Comparison of ENCODE assay signal across 7 cellular contexts in the genomic region with DNA sequence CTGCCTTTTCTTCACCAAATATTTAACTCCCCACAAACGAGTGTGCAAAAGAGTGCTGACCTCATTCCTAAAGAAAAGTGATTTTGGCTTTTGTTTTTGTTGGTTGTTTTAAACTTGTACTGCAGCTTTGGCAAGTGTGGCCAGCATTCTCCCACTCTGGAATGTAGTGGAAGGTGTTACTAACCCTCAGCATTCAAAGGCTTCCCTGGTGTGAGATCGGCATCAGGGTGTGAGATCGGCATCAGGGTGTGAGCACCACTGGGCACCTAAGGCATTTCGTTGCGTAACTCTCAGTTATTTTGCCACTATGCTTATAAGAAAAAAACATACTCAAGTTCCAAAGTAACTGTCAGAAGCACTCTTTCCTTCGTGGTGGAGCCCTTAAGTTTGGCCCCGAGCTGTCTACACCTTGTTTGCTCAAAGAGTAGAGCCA. TPM values are rescaled to one million over a fixed set of nuclear protein-coding genes. Genes with fewer than 3 reads are reported as not detected.
A peak's percentile ranks its signal among the peaks of the same experiment; 100 is the strongest.
DNase-seq lines count a peak whose midpoint lies in the region; ATAC-seq and TF ChIP-seq lines count a peak whose summit lies in the region.

No MANE protein-coding gene starts in this region.

- RAD21 ChIA-PET in HCT116 (lab: Charles Lee; ENCODE audit: low non-redundant PET in 1 of 2, low total read pairs in 2 of 2, uncharacterized antibody in 2 of 2, unreplicated experiment in 2 of 2): no interaction called here

- H3F3A ChIP-seq in smooth muscle cell (ENCODE audit: low read depth): no peaks in the 10 kb centered on the region

- POLR2A ChIA-PET in HCT116 (lab: Charles Lee): no interaction called here
- POLR2A ChIA-PET in activated CD8-positive, alpha-beta T cell treated with anti-CD3 and anti-CD28 coated beads, Interleukin-2, amount 10 ng/mL, durations not matched to agents 7 days and 5 days (lab: Charles Lee): interaction anchor here (1.5 kb wide), 1 partner anchor 90 kb away, joined by 3 read pairs; the partner anchor contains the start of genes DCAF17 and METTL8

- TSS peak; percentile 39 for BruUV-seq in HCT116 (replicated peaks; lab: Mats Ljungman, UMichigan)

- H3K4me3 Mint-ChIP-seq in activated CD8-positive, alpha-beta T cell treated with anti-CD3 and anti-CD28 coated beads, Interleukin-2, amount 10 ng/mL, durations not matched to agents 7 days and 5 days: peak overlapping the region; percentile 38

- no peaks in the 10 kb centered on the region for H3K9me3 Mint-ChIP-seq in activated CD8-positive, alpha-beta T cell treated with anti-CD3 and anti-CD28 coated beads, Interleukin-2, amount 10 ng/mL, durations not matched to agents 7 days and 5 days (ENCODE audit: insufficient read depth)

- H3K27ac ChIP-seq in HCT116 (ENCODE audit: low read depth, low read length): no peak overlapping the region
- peak overlapping the region; percentile 66 for H3K27ac ChIP-seq in smooth muscle cell (ENCODE audit: low read depth)

- no peak for TF ChIP-seq POLR2A in HCT116 (IDR thresholded peaks at IDR 0.05; ENCODE audit: borderline replicate concordance, extremely low read depth, insufficient read depth, insufficient read length)

- ATAC-seq in HCT116: no peak
- ATAC-seq in activated CD8-positive, alpha-beta T cell treated with anti-CD3 and anti-CD28 coated beads, Interleukin-2, amount 10 ng/mL, durations not matched to agents 7 days and 5 days: no peak
- ATAC-seq in GM19397 (IDR thresholded peaks at IDR 0.05; ENCODE audit: unreplicated experiment): no peak

- H3K4me3 ChIP-seq in HCT116 (replicated peaks in 1 of 2; ENCODE audit: low read depth in 1 of 2, low read length in 2 of 2) (peak overlapping the region in 1 of 2 experiments; percentile 90; a peak in 3 of 4 replicates), iPS-15b (ENCODE audit: low read depth, low read length) (peak overlapping the region; percentile 88), smooth muscle cell (peak overlapping the region; percentile 88)

- H3K36me3 Mint-ChIP-seq in activated CD8-positive, alpha-beta T cell treated with anti-CD3 and anti-CD28 coated beads, Interleukin-2, amount 10 ng/mL, durations not matched to agents 7 days and 5 days (ENCODE audit: low read depth): no peaks in the 10 kb centered on the region

- TF ChIP-seq RAD21 in HCT116 (IDR thresholded peaks at IDR 0.05; ENCODE audit: low read depth): no peak

- H3K36me3 ChIP-seq in HCT116 (ENCODE audit: control insufficient read depth in 1 of 2, insufficient read depth in 2 of 2, low read length in 2 of 2) (no peaks in the 10 kb centered on the region), iPS-15b (ENCODE audit: control insufficient read depth, insufficient read depth, low read length) (no peaks in the 10 kb centered on the region), smooth muscle cell (ENCODE audit: low read depth) (no peaks in the 10 kb centered on the region)

- H3K27me3 ChIP-seq in HCT116 (ENCODE audit: insufficient read depth, low read length): no peaks in the 10 kb centered on the region
- H3K27me3 ChIP-seq in iPS-15b (ENCODE audit: control insufficient read depth, insufficient read depth, low read length): peaks cover 19% of the 10 kb centered on the region
- H3K27me3 ChIP-seq in smooth muscle cell (ENCODE audit: low read depth): no peaks in the 10 kb centered on the region

- no peak for DNase-seq in HCT116 (ENCODE audit: low read depth, low spot score)
- no peak for DNase-seq in activated CD8-positive, alpha-beta T cell treated with anti-CD3 and anti-CD28 coated beads, Interleukin-2, amount 10 ng/mL, durations not matched to agents 7 days and 5 days
- no peak for DNase-seq in smooth muscle cell (lab: John Stamatoyannopoulos, UW; ENCODE audit: unreplicated experiment)
- DNase-seq in stimulated activated CD4-positive, alpha-beta T cell treated with anti-CD3 and anti-CD28 coated beads, Interleukin-4, amount 100 ng/mL, for 4 hours: no peak
- DNase-seq in activated gamma-delta T cell (lab: John Stamatoyannopoulos, UW): no peak

- peaks cover 17% of the 10 kb centered on the region for H3K4me1 Mint-ChIP-seq in activated CD8-positive, alpha-beta T cell treated with anti-CD3 and anti-CD28 coated beads, Interleukin-2, amount 10 ng/mL, durations not matched to agents 7 days and 5 days (ENCODE audit: low read depth)

- TF ChIP-seq CTCF in HCT116 (IDR thresholded peaks at IDR 0.05 in 2 of 3, conservative IDR thresholded peaks at IDR 0.05 in 1 of 3; ENCODE audit: borderline replicate concordance in 1 of 3, insufficient read depth in 1 of 3, low read depth in 2 of 3, low read length in 2 of 3) (no peak), smooth muscle cell (IDR thresholded peaks at IDR 0.05; ENCODE audit: borderline replicate concordance, insufficient read depth, poor library complexity, severe bottlenecking) (no peak)

- H3K4me1 ChIP-seq in HCT116 (ENCODE audit: control insufficient read depth in 1 of 2, insufficient read depth in 2 of 2, low read length in 2 of 2): peaks cover 14 to 23% of the 10 kb centered on the region in 2 experiments
- H3K4me1 ChIP-seq in iPS-15b (ENCODE audit: control insufficient read depth, insufficient read depth, low read length): peaks cover 10% of the 10 kb centered on the region
- H3K4me1 ChIP-seq in smooth muscle cell (ENCODE audit: low read depth): no peaks in the 10 kb centered on the region

- no peaks in the 10 kb centered on the region for H3K9me3 ChIP-seq in HCT116 (ENCODE audit: control insufficient read depth in 1 of 2, insufficient read depth in 1 of 2, low read depth in 1 of 2, low read length in 2 of 2)
- no peaks in the 10 kb centered on the region for H3K9me3 ChIP-seq in iPS-15b (ENCODE audit: control insufficient read depth, insufficient read depth, low read length)
- H3K9me3 ChIP-seq in smooth muscle cell (replicated peaks; ENCODE audit: low read depth): no peaks in the 10 kb centered on the region

- peaks cover 50% of the 10 kb centered on the region for H3K27me3 Mint-ChIP-seq in activated CD8-positive, alpha-beta T cell treated with anti-CD3 and anti-CD28 coated beads, Interleukin-2, amount 10 ng/mL, durations not matched to agents 7 days and 5 days (ENCODE audit: low read depth)

- H3K27ac Mint-ChIP-seq in activated CD8-positive, alpha-beta T cell treated with anti-CD3 and anti-CD28 coated beads, Interleukin-2, amount 10 ng/mL, durations not matched to agents 7 days and 5 days: no peak overlapping the region

- intact Hi-C loops in HCT116 (cut with micrococcal nuclease): no loop called here

- no peaks in the 10 kb centered on the region for H3K9me2 ChIP-seq in HCT116 (ENCODE audit: insufficient read depth)

- H3K79me2 ChIP-seq in HCT116 (ENCODE audit: insufficient read depth, low read length) (no peaks in the 10 kb centered on the region), smooth muscle cell (ENCODE audit: low read depth) (peaks cover 22% of the 10 kb centered on the region)

- CTCF ChIA-PET in HCT116 (lab: Charles Lee): no interaction called here
- CTCF ChIA-PET in activated CD8-positive, alpha-beta T cell treated with anti-CD3 and anti-CD28 coated beads, Interleukin-2, amount 10 ng/mL, durations not matched to agents 7 days and 5 days (lab: Charles Lee): interaction anchor here (1.2 kb wide), 2 partner anchors 53 to 551 kb away, joined by 4 to 5 read pairs; no protein-coding TSS in a partner anchor

- H3K4me2 ChIP-seq in HCT116 (ENCODE audit: low read length): peak overlapping the region; percentile 100
- peak overlapping the region; percentile 99 for H3K4me2 ChIP-seq in smooth muscle cell

- peak overlapping the region; percentile 98 for H2AFZ ChIP-seq in HCT116 (ENCODE audit: low read depth, low read length, poor library complexity, severe bottlenecking)
- peak overlapping the region; percentile 92 for H2AFZ ChIP-seq in smooth muscle cell (ENCODE audit: low read depth)

- H3K9ac ChIP-seq in HCT116 (ENCODE audit: low read length) (0 out of 2 replicates have a peak overlapping the region, but pooled peaks have one; percentile 75), iPS-15b (ENCODE audit: low read depth, low read length) (peak overlapping the region; percentile 12), smooth muscle cell (ENCODE audit: low read depth) (no peak overlapping the region)

- no peaks in the 10 kb centered on the region for H4K20me1 ChIP-seq in HCT116 (ENCODE audit: insufficient read depth)
- H4K20me1 ChIP-seq in smooth muscle cell (ENCODE audit: low read depth): peaks cover 5% of the 10 kb centered on the region

- 25% methylated on average over 7 of the region's 7 CpGs for WGBS in smooth muscle cell (ENCODE audit: low lambda C conversion rate)

TF ChIP-seq in HCT116, 20 proteins besides CTCF, POLR2A, EP300 and RAD21:
- TF ChIP-seq POLR2AphosphoS5 (IDR thresholded peaks at IDR 0.05; ENCODE audit: low read depth, low read length) (no peak), EZH2phosphoT487 (IDR thresholded peaks at IDR 0.05; ENCODE audit: borderline replicate concordance) (no peak), EZH2 (IDR thresholded peaks at IDR 0.05) (no peak), SRF (IDR thresholded peaks at IDR 0.05; ENCODE audit: low read depth) (no peak), ELF1 (IDR thresholded peaks at IDR 0.05; ENCODE audit: borderline replicate concordance, low read depth) (no peak), YY1 (IDR thresholded peaks at IDR 0.05; ENCODE audit: extremely low read depth, insufficient replicate concordance, low read depth, low read length) (no peak), ATF3 (IDR thresholded peaks at IDR 0.05) (no peak), ZFX (IDR thresholded peaks at IDR 0.05) (no peak), JUND (IDR thresholded peaks at IDR 0.05) (no peak), SP1 (IDR thresholded peaks at IDR 0.05; ENCODE audit: low read depth) (no peak), FOSL1 (IDR thresholded peaks at IDR 0.05; ENCODE audit: low read depth) (no peak)
- TF ChIP-seq, protein P1, sequence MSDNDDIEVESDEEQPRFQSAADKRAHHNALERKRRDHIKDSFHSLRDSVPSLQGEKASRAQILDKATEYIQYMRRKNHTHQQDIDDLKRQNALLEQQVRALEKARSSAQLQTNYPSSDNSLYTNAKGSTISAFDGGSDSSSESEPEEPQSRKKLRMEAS (IDR thresholded peaks at IDR 0.05): no peak

RNA-seq across cellular contexts. Expression of gene CYBRD1, which starts 1.7 kb away (rescaled TPM):
- total RNA-seq in HCT116 (2021; ENCODE audit: unreplicated experiment) (14.9 TPM), smooth muscle cell (61.5 and 77.8 TPM in 2 replicates)
- 9.3 and 12.4 TPM in 2 replicates for polyA plus RNA-seq in HCT116 (2012)
- total RNA-seq in activated CD8-positive, alpha-beta T cell treated with anti-CD3 and anti-CD28 coated beads, Interleukin-2, amount 10 ng/mL, durations not matched to agents 7 days and 5 days: 1 to 10 TPM; 1.2 to 1.4 TPM
- polyA plus RNA-seq in smooth muscle cell: 33.3 and 41.3 TPM in 2 replicates
